Comparison of ENCODE assay signal across 11 cellular contexts in genomic region chr17:75754378-75755204, GRCh38. TPM values are rescaled to one million over a fixed set of nuclear protein-coding genes. Genes with fewer than 3 reads are reported as not detected.
DNase-seq lines count a peak whose midpoint lies in the region; TF ChIP-seq lines count a peak whose summit lies in the region.
"Had no signal": no experiment of that assay in that cellular context is flagged by ENCODE, and none has a peak within 500 bp of the region (broad histone marks: within the 10 kb centered on the region; RNA-seq: fewer than 3 reads in every experiment).

No MANE protein-coding gene starts in this region.

- H3K4me3 Mint-ChIP-seq in activated CD4-positive, alpha-beta T cell treated with anti-CD3 and anti-CD28 coated beads, Interleukin-2, amount 10 ng/mL, durations not matched to agents 24 days and 14 days, result peak overlapping the region; percentile 74
- peak overlapping the region; percentile 47 for H3K4me3 Mint-ChIP-seq in glutamatergic neuron (ENCODE audit: unreplicated experiment)

- H3K27ac ChIP-seq in SJCRH30 (peak overlapping the region; percentile 85), stomach (peak overlapping the region in 2 of 5 donors; percentile 49 to 79)
- H3K27ac ChIP-seq: ascending aorta had no signal

- H3K4me1 ChIP-seq in SJCRH30 (peaks cover 46% of the 10 kb centered on the region), stomach (peaks cover 9 to 36% (median 24%) of the 10 kb centered on the region in 4 donors)

- intact Hi-C loops in activated CD4-positive, alpha-beta T cell treated with anti-CD3 and anti-CD28 coated beads, Interleukin-2, amount 10 ng/mL, durations not matched to agents 24 days and 14 days (cut with micrococcal nuclease), result loop anchor here (5.0 kb wide), 1 partner anchor 73 kb away; no protein-coding TSS in a partner anchor
- intact Hi-C loops in stomach (cut with DNase I; ENCODE audit: low total_unique reads), result loop anchor here (5.0 kb wide), 1 partner anchor 87 kb away; the partner anchor contains the start of genes RECQL5 and SAP30BP

- peak overlapping the region; percentile 79 for H3K27ac Mint-ChIP-seq in activated CD4-positive, alpha-beta T cell treated with anti-CD3 and anti-CD28 coated beads, Interleukin-2, amount 10 ng/mL, durations not matched to agents 24 days and 14 days
- peak overlapping the region; percentile 26 for H3K27ac Mint-ChIP-seq in glutamatergic neuron (ENCODE audit: unreplicated experiment)

- H3K9me3 Mint-ChIP-seq in activated CD4-positive, alpha-beta T cell treated with anti-CD3 and anti-CD28 coated beads, Interleukin-2, amount 10 ng/mL, durations not matched to agents 24 days and 14 days, result no peaks in the 10 kb centered on the region
- peaks cover 8% of the 10 kb centered on the region for H3K9me3 Mint-ChIP-seq in glutamatergic neuron (ENCODE audit: unreplicated experiment)

- TF ChIP-seq EP300 in stomach (IDR thresholded peaks at IDR 0.05), result no peak

- H3K4me1 Mint-ChIP-seq in activated CD4-positive, alpha-beta T cell treated with anti-CD3 and anti-CD28 coated beads, Interleukin-2, amount 10 ng/mL, durations not matched to agents 24 days and 14 days, result peaks cover 16% of the 10 kb centered on the region
- H3K4me1 Mint-ChIP-seq in glutamatergic neuron (ENCODE audit: low read depth, unreplicated experiment), result peaks cover 6% of the 10 kb centered on the region

- H3K4me3 ChIP-seq in SJCRH30, result peak overlapping the region; percentile 48
- peak overlapping the region in 3 of 4 donors; percentile 45 to 50 (median 48) for H3K4me3 ChIP-seq in stomach

- no peaks in the 10 kb centered on the region for H3K36me3 ChIP-seq in SJCRH30
- H3K36me3 ChIP-seq in stomach, result peaks cover 35 to 100% (median 90%) of the 10 kb centered on the region in 4 donors

- DNase-seq in activated CD4-positive, alpha-beta T cell treated with anti-CD3 and anti-CD28 coated beads, Interleukin-2, amount 10 ng/mL, durations not matched to agents 24 days and 14 days, result no peak
- DNase-seq in activated CD4-positive, alpha-beta T cell treated with anti-CD3 and anti-CD28 coated beads, Interleukin-2, amount 50 U/mL, for 4 hours, result no peak
- DNase-seq in SJCRH30 (peak; percentile 72 to 77), glutamatergic neuron (no peak), stomach (no peak), NCI-H187 treated with DMSO at 0.1 percent for 48 hours (lab: John Stamatoyannopoulos, UW) (no peak), iPS-NIHi11 (ENCODE audit: low spot score) (no peak), germinal center (ENCODE audit: low spot score) (no peak)

- no peaks in the 10 kb centered on the region for H3K27me3 Mint-ChIP-seq in activated CD4-positive, alpha-beta T cell treated with anti-CD3 and anti-CD28 coated beads, Interleukin-2, amount 10 ng/mL, durations not matched to agents 24 days and 14 days
- H3K27me3 Mint-ChIP-seq in glutamatergic neuron (ENCODE audit: unreplicated experiment), result peaks cover 18% of the 10 kb centered on the region

- WGBS in stomach, 5 donors, result 73 to 81% (median 77%) methylated on average over 24 to 27 of the region's 27 CpGs

- H3K27me3 ChIP-seq in SJCRH30 (no peaks in the 10 kb centered on the region), stomach (no peaks in the 10 kb centered on the region)
- H3K27me3 ChIP-seq: ascending aorta, gastroesophageal sphincter had no signal

- H3K9me3 ChIP-seq in SJCRH30 (replicated peaks), result no peaks in the 10 kb centered on the region
- H3K9me3 ChIP-seq in stomach, result no peaks in the 10 kb centered on the region
- H3K9me3 ChIP-seq: ascending aorta, gastroesophageal sphincter, neutrophil had no signal

- TF ChIP-seq CTCF in glutamatergic neuron (IDR thresholded peaks at IDR 0.05; ENCODE audit: partially characterized antibody, unreplicated experiment) (no peak), stomach (IDR thresholded peaks at IDR 0.05) (no peak)

- peaks cover 3% of the 10 kb centered on the region for H3K36me3 Mint-ChIP-seq in activated CD4-positive, alpha-beta T cell treated with anti-CD3 and anti-CD28 coated beads, Interleukin-2, amount 10 ng/mL, durations not matched to agents 24 days and 14 days (ENCODE audit: low read depth)
- no peaks in the 10 kb centered on the region for H3K36me3 Mint-ChIP-seq in glutamatergic neuron (ENCODE audit: unreplicated experiment)

- TF ChIP-seq POLR2A in stomach (IDR thresholded peaks at IDR 0.05), result no peak

RNA-seq across cellular contexts. Expression of gene GALK1, which starts 10.4 kb away (rescaled TPM):
- total RNA-seq in activated CD4-positive, alpha-beta T cell treated with anti-CD3 and anti-CD28 coated beads, Interleukin-2, amount 10 ng/mL, durations not matched to agents 24 days and 14 days, result 53.3 and 54.7 TPM in 2 replicates
- 29.0 and 31.5 TPM in 2 replicates for total RNA-seq in SJCRH30 (2014; rRNA removed; shearing (Covaris generic))
- 18.2 TPM for total RNA-seq in glutamatergic neuron (ENCODE audit: unreplicated experiment)
- 10 to 100 TPM in 4 of 5 donors, 1 to 10 TPM in 1; 7.6 to 57.1 (median 27.5) TPM for total RNA-seq in stomach
- 10 to 100 TPM; 32.7 to 41.0 (median 40.6) TPM for polyA plus RNA-seq in stomach

RNA-seq across cellular contexts. Expression of gene UNK, which starts 30.0 kb away (rescaled TPM):
- total RNA-seq in activated CD4-positive, alpha-beta T cell treated with anti-CD3 and anti-CD28 coated beads, Interleukin-2, amount 10 ng/mL, durations not matched to agents 24 days and 14 days, result 28.9 and 30.0 TPM in 2 replicates
- 40.6 and 51.4 TPM in 2 replicates for total RNA-seq in SJCRH30 (2014; rRNA removed; shearing (Covaris generic))
- total RNA-seq in glutamatergic neuron (ENCODE audit: unreplicated experiment) (65.5 TPM), stomach (100 to 1,000 TPM in 1 of 5 donors, 10 to 100 TPM in 3, 1 to 10 TPM in 1; 3.5 to 102 (median 33.0) TPM)
- 10 to 100 TPM; 13.5 to 17.3 (median 15.1) TPM for polyA plus RNA-seq in stomach

RNA-seq across cellular contexts. Expression of gene ITGB4, which starts 33.3 kb away (rescaled TPM):
- 0.71 and 1.8 TPM in 2 replicates for total RNA-seq in activated CD4-positive, alpha-beta T cell treated with anti-CD3 and anti-CD28 coated beads, Interleukin-2, amount 10 ng/mL, durations not matched to agents 24 days and 14 days
- 4.3 and 8.8 TPM in 2 replicates for total RNA-seq in SJCRH30 (2014; rRNA removed; shearing (Covaris generic))
- total RNA-seq in glutamatergic neuron (ENCODE audit: unreplicated experiment) (not detected), stomach (100 to 1,000 TPM in 4 of 5 donors, 10 to 100 TPM in 1; 66.8 to 137 (median 132) TPM)
- 10 to 100 TPM; 33.6 to 66.1 (median 60.3) TPM for polyA plus RNA-seq in stomach

Comparison
In these comparisons a context has a peak if more than half of its experiments do, and no peak if none do; other contexts are left out.
1. DNase-seq: peak in SJCRH30 (2 of 2); none in activated CD4-positive, alpha-beta T cell treated with anti-CD3 and anti-CD28 coated beads, Interleukin-2, amount 10 ng/mL, durations not matched to agents 24 days and 14 days (single experiment), activated CD4-positive, alpha-beta T cell treated with anti-CD3 and anti-CD28 coated beads, Interleukin-2, amount 50 U/mL, for 4 hours (0 of 2), glutamatergic neuron (single experiment), stomach (single experiment), NCI-H187 treated with DMSO at 0.1 percent for 48 hours (single experiment), iPS-NIHi11 (single experiment) and germinal center (single experiment).